ENCODE assay signal across 24 cellular contexts in the genomic region with DNA sequence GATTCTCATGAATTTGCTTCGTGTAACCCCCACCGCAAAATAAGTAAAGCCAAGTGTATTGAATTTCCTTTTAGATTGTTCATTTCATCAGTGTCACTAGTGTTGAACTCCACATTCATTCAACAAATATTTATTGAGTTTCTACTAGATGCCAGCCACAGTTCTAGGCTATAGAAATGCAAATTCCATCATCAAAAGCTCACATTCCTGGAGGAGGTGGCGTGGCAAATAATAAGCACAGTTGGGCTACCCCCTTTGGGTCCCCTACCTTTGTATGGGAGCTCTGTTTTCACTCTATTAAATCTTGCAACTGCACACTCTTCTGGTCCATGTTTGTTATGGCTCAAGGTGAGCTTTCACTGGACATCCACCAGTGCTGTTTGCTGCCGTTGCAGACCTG. TPM values are rescaled to one million over a fixed set of nuclear protein-coding genes. Genes with fewer than 3 reads are reported as not detected.
"Had no signal": no experiment of that assay in that cellular context is flagged by ENCODE, and none has a peak within 500 bp of the region (broad histone marks: within the 10 kb centered on the region; RNA-seq: fewer than 3 reads in every experiment).

No MANE protein-coding gene starts in this region.

- H3K9me3 ChIP-seq: colonic mucosa, SJCRH30, SK-N-SH had no signal

- H3K36me3 ChIP-seq: colonic mucosa, SJCRH30 had no signal

- H3K27ac ChIP-seq: colonic mucosa, RWPE1, SJCRH30, VCaP had no signal

- ATAC-seq: activated CD4-positive, alpha-beta T cell treated with anti-CD3 and anti-CD28 coated beads for 36 hours; activated CD8-positive, alpha-beta T cell treated with anti-CD3 and anti-CD28 coated beads for 36 hours; activated T-cell treated with anti-CD3 and anti-CD28 coated beads, Interleukin-2, amount 50 U/mL, for 72 hours; Panc1 had no signal

- H3K4me1 ChIP-seq: colonic mucosa, SJCRH30 had no signal

- H3K4me3 ChIP-seq: colonic mucosa, SJCRH30 had no signal

- H3K9ac ChIP-seq: SK-N-SH had no signal

- H3K27me3 ChIP-seq: colonic mucosa, SJCRH30 had no signal

- H3K4me2 ChIP-seq: SK-N-SH had no signal

- DNase-seq: activated CD4-positive, alpha-beta T cell treated with anti-CD3 and anti-CD28 coated beads for 36 hours; activated CD8-positive, alpha-beta memory T cell treated with anti-CD3 and anti-CD28 coated beads, Interleukin-2, amount 50 U/mL, for 4 hours; activated CD8-positive, alpha-beta T cell treated with anti-CD3 and anti-CD28 coated beads for 36 hours; activated gamma-delta T cell treated with Interleukin-2 at 50 U/mL for 16 hours; activated naive CD4-positive, alpha-beta T cell treated with anti-CD3 and anti-CD28 coated beads, Interleukin-2, amount 10 ng/mL, durations not matched to agents 7 days and 5 days; activated naive CD8-positive, alpha-beta T cell treated with anti-CD3 and anti-CD28 coated beads for 36 hours; activated T-cell treated with anti-CD3 and anti-CD28 coated beads, Interleukin-2, amount 50 U/mL, for 72 hours; caudate nucleus; colonic mucosa; NCI-H1105 treated with DMSO at 0.1 percent for 48 hours; NCI-H1436 treated with DMSO at 0.1 percent for 48 hours; NCI-H187; NCI-H2081; NCI-H510A treated with DMSO at 0.1 percent for 48 hours; NCI-H69; Right ventricle myocardium superior; SJCRH30; SK-N-SH; T-helper 1 cell had no signal

RNA-seq across cellular contexts. Expression of a gene that starts 12.7 kb away (rescaled TPM):
- total RNA-seq: activated naive CD8-positive, alpha-beta T cell treated with anti-CD3 and anti-CD28 coated beads for 36 hours; activated T-helper 2 cell treated with anti-CD3 and anti-CD28 coated beads, Interferon-gamma antibody, Interleukin-2, Interleukin-4, amounts not matched to agents 10 μg/mL and 5 μg/mL and 100 μg/mL, durations not matched to agents 14 hours and 24 hours and 36 hours; SJCRH30; T-helper 2 cell treated with Interferon-gamma antibody and Interleukin-4, amounts not matched to agents 100 ng/mL and 5 ng/mL, for 36 hours had no signal
